In the genomic region with DNA sequence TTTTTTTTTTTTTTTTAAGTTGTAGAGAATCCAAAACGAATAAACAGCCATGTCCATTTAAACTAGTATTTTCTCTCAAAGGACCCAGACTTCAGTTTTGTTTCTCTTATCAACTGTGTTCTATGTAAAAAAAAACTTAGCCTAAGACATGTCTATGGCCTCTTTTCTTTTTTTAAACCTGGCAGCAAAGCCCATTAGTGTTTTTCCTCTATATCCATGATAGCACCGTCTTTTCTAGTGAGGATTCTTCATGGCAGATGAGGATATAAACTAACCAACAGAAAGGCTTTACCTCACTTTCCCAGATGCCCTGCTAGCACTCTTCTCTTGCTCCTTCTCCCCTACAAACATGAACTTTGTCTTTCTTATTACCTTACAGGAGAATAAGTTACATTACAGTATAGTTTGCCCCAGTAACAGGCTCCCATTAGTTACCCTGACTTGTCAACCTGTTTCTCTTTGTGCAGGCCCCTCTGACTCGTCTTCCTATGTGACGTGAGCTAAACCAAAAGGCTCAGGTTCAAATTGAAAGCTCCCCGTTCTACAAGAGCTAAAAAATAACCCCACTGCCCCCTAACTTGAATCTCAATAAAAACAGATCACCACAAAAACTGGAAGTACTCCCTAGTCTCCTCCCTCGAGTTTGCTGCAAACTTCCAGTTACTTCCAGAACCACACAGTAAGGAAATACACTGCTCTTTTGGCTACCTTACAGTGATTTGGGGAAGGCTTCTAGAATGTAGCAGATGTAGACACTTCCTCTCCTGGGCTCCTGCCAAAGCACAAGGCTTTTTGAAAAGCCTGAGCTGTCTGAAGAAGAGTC, we compare ENCODE assay signal across 9 cellular contexts. TPM values are rescaled to one million over a fixed set of nuclear protein-coding genes. Genes with fewer than 3 reads are reported as not detected.
DNase-seq lines count a peak whose midpoint lies in the region; ATAC-seq, FAIRE-seq and TF ChIP-seq lines count a peak whose summit lies in the region.
"Had no signal": no experiment of that assay in that cellular context is flagged by ENCODE, and none has a peak within 500 bp of the region (broad histone marks: within the 10 kb centered on the region; RNA-seq: fewer than 3 reads in every experiment).

No MANE protein-coding gene starts in this region.

- CTCF ChIA-PET in endothelial cell of umbilical vein (lab: Charles Lee) = interaction anchor here (0.8 to 2.5 kb wide), 6 partner anchors 9 to 712 kb away, joined by 3 to 22 read pairs (median 6); a partner anchor contains a TSS

- intact Hi-C loops in endothelial cell of umbilical vein (cut with micrococcal nuclease) = no loop called here

- H3K27me3 Mint-ChIP-seq in nephron (ENCODE audit: low read depth) = no peaks in the 10 kb centered on the region

- H3K36me3 Mint-ChIP-seq in nephron (ENCODE audit: low read depth) = peaks cover 19% of the 10 kb centered on the region

- H3K4me2 ChIP-seq in endothelial cell of umbilical vein (ENCODE audit: insufficient read depth, low read length) = peak overlapping the region; percentile 88

- no peaks in the 10 kb centered on the region for H4K20me1 ChIP-seq in endothelial cell of umbilical vein (replicated peaks; ENCODE audit: control insufficient read depth, extremely low read depth, insufficient read depth, low read length)

- peak; percentile 46; the same call in 1 of the 3 replicates for ATAC-seq in RWPE2 (ENCODE audit: low read depth)
- no peak for ATAC-seq in GM18909 (IDR thresholded peaks at IDR 0.05; ENCODE audit: poor library complexity, unreplicated experiment)

- H3K27ac Mint-ChIP-seq in nephron = peak overlapping the region; percentile 81 to 93 (median 91)

- no peak for TF ChIP-seq POLR2A in endothelial cell of umbilical vein (IDR thresholded peaks at IDR 0.05; ENCODE audit: low read depth, low read length)

- H3K9ac ChIP-seq in endothelial cell of umbilical vein (replicated peaks; ENCODE audit: extremely low read depth, insufficient read depth, low read length) = peak overlapping the region; percentile 54

- no peaks in the 10 kb centered on the region for H3K9me3 Mint-ChIP-seq in nephron

- H3K36me3 ChIP-seq in RWPE2 (ENCODE audit: low read depth) (peaks cover 70% of the 10 kb centered on the region), endothelial cell of umbilical vein (ENCODE audit: control insufficient read depth in 2 of 2, extremely low read depth in 1 of 2, insufficient read depth in 2 of 2, low read length in 2 of 2) (no peaks in the 10 kb centered on the region)

- peak; percentile 59 for FAIRE-seq in endothelial cell of umbilical vein (lab: Jason Lieb, UNC)

- H3K4me3 ChIP-seq in RWPE2 (ENCODE audit: severe bottlenecking) = no peak overlapping the region
- H3K4me3 ChIP-seq in endothelial cell of umbilical vein (replicated peaks in 1 of 3; ENCODE audit: insufficient read depth in 1 of 3, low read depth in 1 of 3, low read length in 3 of 3) = peak overlapping the region in 2 of 3 experiments; percentile 9 to 44

- peak overlapping the region; percentile 36 for H3K27ac ChIP-seq in RWPE2 (ENCODE audit: poor library complexity, severe bottlenecking)
- peak overlapping the region; percentile 73 for H3K27ac ChIP-seq in endothelial cell of umbilical vein (ENCODE audit: insufficient read depth, low read depth, low read length)
- H3K27ac ChIP-seq: HL-60 had no signal

- H3K9me3 ChIP-seq in RWPE2 (ENCODE audit: severe bottlenecking) (no peaks in the 10 kb centered on the region), endothelial cell of umbilical vein (replicated peaks; ENCODE audit: control insufficient read depth, insufficient read depth, low read length) (no peaks in the 10 kb centered on the region)

- peaks cover 13% of the 10 kb centered on the region for H3K4me1 Mint-ChIP-seq in nephron

- dilution Hi-C loops in endothelial cell of umbilical vein (cut with MboI; ENCODE audit: extremely low pct_ligation_motif_present, low sequenced_read_pairs) = no loop called here

- DNase-seq in EH (ENCODE audit: low read depth) (peak; percentile 82), RWPE2 (ENCODE audit: low spot score) (no peak), endothelial cell of umbilical vein (ENCODE audit: low read depth, low spot score) (peak; percentile 81), DMS153 (lab: John Stamatoyannopoulos, UW) (no peak), H4 (ENCODE audit: low spot score) (no peak), NCI-H2029 treated with DMSO at 0.1 percent for 48 hours (lab: John Stamatoyannopoulos, UW) (no peak)

- H2AFZ ChIP-seq in endothelial cell of umbilical vein (ENCODE audit: low read depth, low read length) = peak overlapping the region; percentile 96

- H3K4me1 ChIP-seq in RWPE2 (ENCODE audit: insufficient read depth, poor library complexity, severe bottlenecking) (peaks cover 7% of the 10 kb centered on the region), endothelial cell of umbilical vein (ENCODE audit: control insufficient read depth, extremely low read depth, insufficient read depth, low read length) (peaks cover 18% of the 10 kb centered on the region)

- H3K27me3 ChIP-seq in RWPE2 (ENCODE audit: insufficient read depth, poor library complexity, severe bottlenecking) (no peaks in the 10 kb centered on the region), endothelial cell of umbilical vein (ENCODE audit: control insufficient read depth in 2 of 2, insufficient read depth in 2 of 2, low read length in 2 of 2) (no peaks in the 10 kb centered on the region)

- H3K4me3 Mint-ChIP-seq in nephron = peak overlapping the region in 2 of 3 experiments; percentile 9 to 27

- POLR2A ChIA-PET in endothelial cell of umbilical vein (lab: Charles Lee) = interaction anchor here (0.7 to 2.7 kb wide), 3 partner anchors 19 to 92 kb away, joined by 3 to 13 read pairs (median 8); a partner anchor contains a TSS

- TF ChIP-seq CTCF in RWPE2 (IDR thresholded peaks at IDR 0.05; ENCODE audit: poor library complexity, severe bottlenecking) (no peak), endothelial cell of umbilical vein (IDR thresholded peaks at IDR 0.05; ENCODE audit: extremely low read depth in 1 of 2, insufficient read depth in 1 of 2, low read depth in 1 of 2, low read length in 2 of 2) (no peak), nephron (IDR thresholded peaks at IDR 0.05; ENCODE audit: unreplicated experiment in 3 of 3) (no peak)

- peaks cover 21% of the 10 kb centered on the region for H3K79me2 ChIP-seq in endothelial cell of umbilical vein (ENCODE audit: control insufficient read depth, insufficient read depth, low read length)

- no TSS peak for BruUV-seq in endothelial cell of umbilical vein (replicated peaks; lab: Mats Ljungman, UMichigan)

- H3K9me1 ChIP-seq in endothelial cell of umbilical vein (replicated peaks; ENCODE audit: control insufficient read depth, extremely low read depth, insufficient read depth, low read length) = no peaks in the 10 kb centered on the region

TF ChIP-seq in endothelial cell of umbilical vein, 7 proteins besides CTCF, POLR2A, EP300 and RAD21:
- TF ChIP-seq JUN (IDR thresholded peaks at IDR 0.05; ENCODE audit: borderline replicate concordance, insufficient read depth, insufficient read length, low read depth) = no peak
- TF ChIP-seq, protein P1, sequence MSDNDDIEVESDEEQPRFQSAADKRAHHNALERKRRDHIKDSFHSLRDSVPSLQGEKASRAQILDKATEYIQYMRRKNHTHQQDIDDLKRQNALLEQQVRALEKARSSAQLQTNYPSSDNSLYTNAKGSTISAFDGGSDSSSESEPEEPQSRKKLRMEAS (IDR thresholded peaks at IDR 0.05; ENCODE audit: insufficient read depth, insufficient read length) = no peak
- no peak for TF ChIP-seq POLR2AphosphoS5 (IDR thresholded peaks at IDR 0.05; ENCODE audit: insufficient read depth, low read depth, low read length)
- TF ChIP-seq MYC (IDR thresholded peaks at IDR 0.05; ENCODE audit: low read depth, low read length) = no peak
- no peak for TF ChIP-seq GATA2 (IDR thresholded peaks at IDR 0.05; ENCODE audit: insufficient read depth, insufficient read length, low read depth, low read length)
- no peak for TF ChIP-seq EZH2 (IDR thresholded peaks at IDR 0.05; ENCODE audit: borderline replicate concordance, low read depth, low read length, severe bottlenecking)
- TF ChIP-seq FOS (IDR thresholded peaks at IDR 0.05; ENCODE audit: borderline replicate concordance, insufficient read depth, low read length) = no peak

RNA-seq across cellular contexts. Expression of a gene that starts 20.1 kb away (rescaled TPM):
- 29.0 and 29.1 TPM in 2 replicates for total RNA-seq in endothelial cell of umbilical vein
- 10.1 and 14.3 TPM in 2 replicates for polyA plus RNA-seq in endothelial cell of umbilical vein
- 16.1 and 16.5 TPM in 2 replicates for polyA plus RNA-seq in endothelial cell of umbilical vein (2011; cell fraction: cytosol; rRNA removed)
- 14.5 and 20.5 TPM in 2 replicates for polyA plus RNA-seq in endothelial cell of umbilical vein (2011; cell fraction: nucleus; rRNA removed)
- polyA plus RNA-seq in endothelial cell of umbilical vein (2012) = 34.4 and 35.4 TPM in 2 replicates
- polyA minus RNA-seq in endothelial cell of umbilical vein = 11.6 and 14.9 TPM in 2 replicates
- polyA minus RNA-seq in endothelial cell of umbilical vein (2011; cell fraction: cytosol; rRNA and poly(A)+ RNA removed) = 7.0 TPM
- polyA minus RNA-seq in endothelial cell of umbilical vein (2011; cell fraction: nucleus; rRNA and poly(A)+ RNA removed) = 13.7 and 17.5 TPM in 2 replicates
- 105 and 109 TPM in 2 replicates for total RNA-seq in H4 (2014; rRNA removed; shearing (Covaris generic))

RNA-seq across cellular contexts. Expression of a gene that starts 33.7 kb away (rescaled TPM):
- total RNA-seq in endothelial cell of umbilical vein = 2.3 and 2.6 TPM in 2 replicates
- 0.92 and 1.6 TPM in 2 replicates for polyA plus RNA-seq in endothelial cell of umbilical vein
- polyA plus RNA-seq in endothelial cell of umbilical vein (2011; cell fraction: cytosol; rRNA removed) = 1.3 and 1.9 TPM in 2 replicates
- 2.9 and 4.5 TPM in 2 replicates for polyA plus RNA-seq in endothelial cell of umbilical vein (2011; cell fraction: nucleus; rRNA removed)
- polyA plus RNA-seq in endothelial cell of umbilical vein (2012) = 2.0 and 2.5 TPM in 2 replicates
- 0.36 and 1.0 TPM in 2 replicates for polyA minus RNA-seq in endothelial cell of umbilical vein
- polyA minus RNA-seq in endothelial cell of umbilical vein (2011; cell fraction: cytosol; rRNA and poly(A)+ RNA removed) = not detected
- polyA minus RNA-seq in endothelial cell of umbilical vein (2011; cell fraction: nucleus; rRNA and poly(A)+ RNA removed) = 0.53 and 2.4 TPM in 2 replicates
- total RNA-seq in H4 (2014; rRNA removed; shearing (Covaris generic)) = 1.1 and 2.0 TPM in 2 replicates

Comparison
In these comparisons a context has a peak if more than half of its experiments do, and no peak if none do; other contexts are left out.
1. DNase-seq: peak in EH (single experiment) and endothelial cell of umbilical vein (single experiment); none in RWPE2 (single experiment), DMS153 (single experiment), H4 (single experiment) and NCI-H2029 treated with DMSO at 0.1 percent for 48 hours (single experiment).